ENCODE assay signal across 1 cellular context in the genomic region with DNA sequence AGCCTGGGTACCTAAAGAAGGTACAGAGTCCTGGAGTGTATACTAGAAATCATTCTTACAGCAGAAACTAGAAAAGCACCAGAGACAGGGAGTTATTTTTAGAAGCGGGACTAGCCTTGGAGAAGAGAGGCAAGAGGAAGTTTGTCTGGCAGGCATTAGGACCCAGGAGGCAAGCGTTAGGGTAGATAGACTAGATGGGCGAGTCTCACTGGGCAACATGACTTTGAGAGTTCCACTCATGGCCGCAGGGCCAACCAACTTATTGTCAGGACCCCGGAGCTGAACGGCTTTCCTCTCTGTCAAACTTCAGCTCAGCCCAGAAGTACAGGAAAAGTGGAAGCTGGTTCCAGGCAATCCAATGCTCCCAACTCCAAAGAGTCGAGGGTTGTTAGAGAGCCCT.
TF ChIP-seq lines count a peak whose summit lies in the region.

No MANE protein-coding gene starts in this region.

TF ChIP-seq in GM23338, 12 proteins besides CTCF, POLR2A, EP300 and RAD21 (continued from another document):
- TF ChIP-seq, protein P1, sequence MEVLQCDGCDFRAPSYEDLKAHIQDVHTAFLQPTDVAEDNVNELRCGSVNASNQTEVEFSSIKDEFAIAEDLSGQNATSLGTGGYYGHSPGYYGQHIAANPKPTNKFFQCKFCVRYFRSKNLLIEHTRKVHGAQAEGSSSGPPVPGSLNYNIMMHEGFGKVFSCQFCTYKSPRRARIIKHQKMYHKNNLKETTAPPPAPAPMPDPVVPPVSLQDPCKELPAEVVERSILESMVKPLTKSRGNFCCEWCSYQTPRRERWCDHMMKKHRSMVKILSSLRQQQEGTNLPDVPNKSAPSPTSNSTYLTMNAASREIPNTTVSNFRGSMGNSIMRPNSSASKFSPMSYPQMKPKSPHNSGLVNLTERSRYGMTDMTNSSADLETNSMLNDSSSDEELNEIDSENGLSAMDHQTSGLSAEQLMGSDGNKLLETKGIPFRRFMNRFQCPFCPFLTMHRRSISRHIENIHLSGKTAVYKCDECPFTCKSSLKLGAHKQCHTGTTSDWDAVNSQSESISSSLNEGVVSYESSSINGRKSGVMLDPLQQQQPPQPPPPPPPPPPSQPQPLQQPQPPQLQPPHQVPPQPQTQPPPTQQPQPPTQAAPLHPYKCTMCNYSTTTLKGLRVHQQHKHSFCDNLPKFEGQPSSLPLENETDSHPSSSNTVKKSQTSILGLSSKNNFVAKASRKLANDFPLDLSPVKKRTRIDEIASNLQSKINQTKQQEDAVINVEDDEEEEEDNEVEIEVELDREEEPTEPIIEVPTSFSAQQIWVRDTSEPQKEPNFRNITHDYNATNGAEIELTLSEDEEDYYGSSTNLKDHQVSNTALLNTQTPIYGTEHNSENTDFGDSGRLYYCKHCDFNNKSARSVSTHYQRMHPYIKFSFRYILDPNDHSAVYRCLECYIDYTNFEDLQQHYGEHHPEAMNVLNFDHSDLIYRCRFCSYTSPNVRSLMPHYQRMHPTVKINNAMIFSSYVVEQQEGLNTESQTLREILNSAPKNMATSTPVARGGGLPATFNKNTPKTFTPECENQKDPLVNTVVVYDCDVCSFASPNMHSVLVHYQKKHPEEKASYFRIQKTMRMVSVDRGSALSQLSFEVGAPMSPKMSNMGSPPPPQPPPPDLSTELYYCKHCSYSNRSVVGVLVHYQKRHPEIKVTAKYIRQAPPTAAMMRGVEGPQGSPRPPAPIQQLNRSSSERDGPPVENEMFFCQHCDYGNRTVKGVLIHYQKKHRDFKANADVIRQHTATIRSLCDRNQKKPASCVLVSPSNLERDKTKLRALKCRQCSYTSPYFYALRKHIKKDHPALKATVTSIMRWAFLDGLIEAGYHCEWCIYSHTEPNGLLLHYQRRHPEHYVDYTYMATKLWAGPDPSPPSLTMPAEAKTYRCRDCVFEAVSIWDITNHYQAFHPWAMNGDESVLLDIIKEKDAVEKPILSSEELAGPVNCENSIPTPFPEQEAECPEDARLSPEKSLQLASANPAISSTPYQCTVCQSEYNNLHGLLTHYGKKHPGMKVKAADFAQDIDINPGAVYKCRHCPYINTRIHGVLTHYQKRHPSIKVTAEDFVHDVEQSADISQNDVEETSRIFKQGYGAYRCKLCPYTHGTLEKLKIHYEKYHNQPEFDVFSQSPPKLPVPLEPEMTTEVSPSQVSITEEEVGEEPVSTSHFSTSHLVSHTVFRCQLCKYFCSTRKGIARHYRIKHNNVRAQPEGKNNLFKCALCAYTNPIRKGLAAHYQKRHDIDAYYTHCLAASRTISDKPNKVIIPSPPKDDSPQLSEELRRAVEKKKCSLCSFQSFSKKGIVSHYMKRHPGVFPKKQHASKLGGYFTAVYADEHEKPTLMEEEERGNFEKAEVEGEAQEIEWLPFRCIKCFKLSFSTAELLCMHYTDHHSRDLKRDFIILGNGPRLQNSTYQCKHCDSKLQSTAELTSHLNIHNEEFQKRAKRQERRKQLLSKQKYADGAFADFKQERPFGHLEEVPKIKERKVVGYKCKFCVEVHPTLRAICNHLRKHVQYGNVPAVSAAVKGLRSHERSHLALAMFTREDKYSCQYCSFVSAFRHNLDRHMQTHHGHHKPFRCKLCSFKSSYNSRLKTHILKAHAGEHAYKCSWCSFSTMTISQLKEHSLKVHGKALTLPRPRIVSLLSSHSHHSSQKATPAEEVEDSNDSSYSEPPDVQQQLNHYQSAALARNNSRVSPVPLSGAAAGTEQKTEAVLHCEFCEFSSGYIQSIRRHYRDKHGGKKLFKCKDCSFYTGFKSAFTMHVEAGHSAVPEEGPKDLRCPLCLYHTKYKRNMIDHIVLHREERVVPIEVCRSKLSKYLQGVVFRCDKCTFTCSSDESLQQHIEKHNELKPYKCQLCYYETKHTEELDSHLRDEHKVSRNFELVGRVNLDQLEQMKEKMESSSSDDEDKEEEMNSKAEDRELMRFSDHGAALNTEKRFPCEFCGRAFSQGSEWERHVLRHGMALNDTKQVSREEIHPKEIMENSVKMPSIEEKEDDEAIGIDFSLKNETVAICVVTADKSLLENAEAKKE (CRISPR knock-in tag; IDR thresholded peaks at IDR 0.05): no peak
- no peak for TF ChIP-seq STAT1 (IDR thresholded peaks at IDR 0.05; ENCODE audit: unreplicated experiment)
- no peak for TF ChIP-seq ZNF114 (CRISPR knock-in tag; IDR thresholded peaks at IDR 0.05)
- TF ChIP-seq CREB1 (CRISPR knock-in tag; IDR thresholded peaks at IDR 0.05; ENCODE audit: low read depth): no peak
TF ChIP-seq in GM23338: peak in this region for 0.
